Comparison of ENCODE assay signal across 8 cellular contexts in genomic region chr6:7673063-7673536, GRCh38. TPM values are rescaled to one million over a fixed set of nuclear protein-coding genes. Genes with fewer than 3 reads are reported as not detected.
DNase-seq lines count a peak whose midpoint lies in the region; ATAC-seq and TF ChIP-seq lines count a peak whose summit lies in the region.
"Had no signal": no experiment of that assay in that cellular context is flagged by ENCODE, and none has a peak within 500 bp of the region (broad histone marks: within the 10 kb centered on the region; RNA-seq: fewer than 3 reads in every experiment).

No MANE protein-coding gene starts in this region.

- DNase-seq in IMR-90: peak; percentile 5
- DNase-seq in MCF 10A (ENCODE audit: unreplicated experiment): peak; percentile 86
- peak; percentile 81 for DNase-seq in islet precursor cell
- DNase-seq in testis: peak; percentile 20
- no peak for DNase-seq in SKM-1 treated with dmso at 0.1 percent for 144 hours (lab: John Stamatoyannopoulos, UW; ENCODE audit: unreplicated experiment)

- H2AK5ac ChIP-seq in IMR-90 (ENCODE audit: low read depth, low read length): no peak overlapping the region

- H3K27ac ChIP-seq in IMR-90 (ENCODE audit: insufficient read depth, low read length): no peak overlapping the region
- H3K27ac ChIP-seq in testis: no peak overlapping the region

- no peak overlapping the region for H3K18ac ChIP-seq in IMR-90 (ENCODE audit: low read depth, low read length)

- ATAC-seq in IMR-90 (ENCODE audit: low read depth) (peak; percentile 73), HG02938 (IDR thresholded peaks at IDR 0.05; ENCODE audit: unreplicated experiment) (no peak), GM21825 (IDR thresholded peaks at IDR 0.05; ENCODE audit: unreplicated experiment) (no peak)

- H2BK15ac ChIP-seq in IMR-90 (ENCODE audit: low read depth, low read length): no peak overlapping the region

- BruUV-seq in IMR-90 (replicated peaks; lab: Mats Ljungman, UMichigan) (no TSS peak), MCF 10A (replicated peaks; lab: Mats Ljungman, UMichigan) (no TSS peak)

- intact Hi-C loops in IMR-90 (cut with micrococcal nuclease): no loop called here
- intact Hi-C loops in MCF 10A (cut with micrococcal nuclease): no loop called here
- intact Hi-C loops in testis (cut with DNase I; ENCODE audit: low total_unique reads): no loop called here

- H3K9me3 Mint-ChIP-seq in MCF 10A (ENCODE audit: unreplicated experiment): no peaks in the 10 kb centered on the region
- H3K9me3 Mint-ChIP-seq: T-helper 1 cell treated with Interleukin-12 subunit alpha and Interleukin-12 subunit beta and Interleukin-4 antibody, amounts not matched to agents 30 μg/mL and 1 μg/mL, for 36 hours had no signal

- H3K9me1 ChIP-seq in IMR-90 (ENCODE audit: insufficient read depth, low read length): peaks cover 3% of the 10 kb centered on the region; the same call in 1 of the 2 replicates

- POLR2A ChIA-PET in IMR-90 (lab: Charles Lee; ENCODE audit: unreplicated experiment) (no interaction called here), MCF 10A (lab: Yijun Ruan, JAX) (interaction anchor here (0.6 to 1.9 kb wide), 9 partner anchors 11 to 55 kb away, joined by 3 to 6 read pairs (median 5); partner anchors contain the start of gene BMP6)

- no peak overlapping the region for H3K23ac ChIP-seq in IMR-90 (ENCODE audit: low read depth, low read length)

- H3K27me3 ChIP-seq in IMR-90 (ENCODE audit: control insufficient read depth, insufficient read depth, low read length): peaks cover 2% of the 10 kb centered on the region; the same call in 1 of the 2 replicates
- no peaks in the 10 kb centered on the region for H3K27me3 ChIP-seq in testis

- no peak for TF ChIP-seq RAD21 in IMR-90 (IDR thresholded peaks at IDR 0.05; ENCODE audit: low read length)

- H2AK9ac ChIP-seq in IMR-90 (replicated peaks; ENCODE audit: low read depth, low read length, poor library complexity): no peak overlapping the region

- H2BK5ac ChIP-seq in IMR-90 (ENCODE audit: low read depth, low read length, poor library complexity, severe bottlenecking): no peak overlapping the region

- H4K20me1 ChIP-seq in IMR-90 (ENCODE audit: insufficient read depth, low read length): no peaks in the 10 kb centered on the region

- no peak overlapping the region for H3K56ac ChIP-seq in IMR-90 (ENCODE audit: extremely low read depth, insufficient read depth, low read length)

- H3K27ac Mint-ChIP-seq in MCF 10A (ENCODE audit: low read depth, unreplicated experiment): peak overlapping the region; percentile 52
- H3K27ac Mint-ChIP-seq: T-helper 1 cell treated with Interleukin-12 subunit alpha and Interleukin-12 subunit beta and Interleukin-4 antibody, amounts not matched to agents 30 μg/mL and 1 μg/mL, for 36 hours had no signal

- peak overlapping the region; percentile 72 for H2AFZ ChIP-seq in IMR-90 (replicated peaks; ENCODE audit: low read length, poor library complexity)

- no peak overlapping the region for H4K8ac ChIP-seq in IMR-90 (ENCODE audit: low read depth in 2 of 2, low read length in 2 of 2)

- no peak overlapping the region for H3K9ac ChIP-seq in IMR-90 (ENCODE audit: low read depth, low read length)

- H3K4me3 ChIP-seq in IMR-90 (ENCODE audit: insufficient read depth, low read depth, low read length) (no peak overlapping the region), testis (peak overlapping the region in 1 of 2 donors; percentile 23)

- peaks cover 22% of the 10 kb centered on the region for H3K4me1 Mint-ChIP-seq in MCF 10A (ENCODE audit: insufficient read depth, unreplicated experiment)

- peak overlapping the region; percentile 24; the same call in 1 of the 2 replicates for H3K4ac ChIP-seq in IMR-90 (ENCODE audit: low read depth, low read length)

- in situ Hi-C loops in IMR-90 (cut with MboI; ENCODE audit: low sequenced_read_pairs): no loop called here

- no peak overlapping the region for H3K4me2 ChIP-seq in IMR-90 (ENCODE audit: low read depth, low read length)

- CTCF ChIA-PET in IMR-90 (lab: Yijun Ruan, JAX): interaction anchor here (1.0 to 1.3 kb wide), 2 partner anchors 45 to 386 kb away, joined by 3 read pairs; no protein-coding TSS in a partner anchor
- CTCF ChIA-PET in MCF 10A (lab: Yijun Ruan, JAX): interaction anchor here (0.6 to 1.8 kb wide), 9 partner anchors 14 to 338 kb away, joined by 3 to 6 read pairs (median 3); no protein-coding TSS in a partner anchor

- dilution Hi-C loops in IMR-90 (cut with HindIII; ENCODE audit: low sequenced_read_pairs, unreplicated experiment): no loop called here

- TF ChIP-seq CTCF in IMR-90 (conservative IDR thresholded peaks at IDR 0.05; ENCODE audit: low read depth, low read length) (no peak), MCF 10A (IDR thresholded peaks at IDR 0.05; ENCODE audit: unreplicated experiment) (peak; percentile 8), testis (IDR thresholded peaks at IDR 0.05) (no peak)

- peak overlapping the region; percentile 41 for H3K4me3 Mint-ChIP-seq in MCF 10A (ENCODE audit: unreplicated experiment)
- H3K4me3 Mint-ChIP-seq: T-helper 1 cell treated with Interleukin-12 subunit alpha and Interleukin-12 subunit beta and Interleukin-4 antibody, amounts not matched to agents 30 μg/mL and 1 μg/mL, for 36 hours had no signal

- H3K36me3 Mint-ChIP-seq in MCF 10A (ENCODE audit: insufficient read depth, unreplicated experiment): no peaks in the 10 kb centered on the region

- H4K5ac ChIP-seq in IMR-90 (ENCODE audit: low read depth, low read length): no peak overlapping the region

- H3K4me1 ChIP-seq in IMR-90 (ENCODE audit: control insufficient read depth, insufficient read depth, low read length) (peaks cover 5% of the 10 kb centered on the region), testis (peaks cover 4% of the 10 kb centered on the region)

- H4K91ac ChIP-seq in IMR-90 (ENCODE audit: insufficient read depth, low read depth, low read length): no peak overlapping the region

- no peak overlapping the region for H2BK20ac ChIP-seq in IMR-90 (ENCODE audit: low read depth, low read length)

- H3K79me1 ChIP-seq in IMR-90 (ENCODE audit: low read depth in 1 of 2, low read length in 2 of 2): no peaks in the 10 kb centered on the region

- no peaks in the 10 kb centered on the region for H3K27me3 Mint-ChIP-seq in MCF 10A (ENCODE audit: insufficient read depth, unreplicated experiment)

- TF ChIP-seq POLR2A in IMR-90 (IDR thresholded peaks at IDR 0.05; ENCODE audit: low read depth, low read length): no peak
- TF ChIP-seq POLR2A in testis (IDR thresholded peaks at IDR 0.05): no peak

- WGBS in IMR-90 (ENCODE audit: extremely low coverage in 2 of 2, insufficient read length in 1 of 2), 2 experiments: 11% methylated on average over 4 of the region's 16 CpGs; no CpG with 5 or more reads in 1 of the 2 experiments
- WGBS in testis, 2 donors: 11 to 17% methylated on average over 13 to 16 of the region's 16 CpGs

- no peak overlapping the region for H3K14ac ChIP-seq in IMR-90 (replicated peaks; ENCODE audit: low read depth, low read length)

- H3K9me3 ChIP-seq in IMR-90 (ENCODE audit: control insufficient read depth, insufficient read depth, low read length): no peaks in the 10 kb centered on the region
- no peaks in the 10 kb centered on the region for H3K9me3 ChIP-seq in testis

- H2BK120ac ChIP-seq in IMR-90 (ENCODE audit: low read depth, low read length): no peak overlapping the region

- H3K36me3 ChIP-seq in IMR-90 (ENCODE audit: control insufficient read depth, insufficient read depth, low read length): no peaks in the 10 kb centered on the region
- no peaks in the 10 kb centered on the region for H3K36me3 ChIP-seq in testis (ENCODE audit: low read depth, missing control alignments)

TF ChIP-seq in IMR-90, 13 proteins besides CTCF, POLR2A, EP300 and RAD21:
- TF ChIP-seq NFE2L2 (IDR thresholded peaks at IDR 0.05; ENCODE audit: low read depth, low read length) (no peak), BHLHE40 (IDR thresholded peaks at IDR 0.05; ENCODE audit: low read depth, low read length) (no peak), MAZ (IDR thresholded peaks at IDR 0.05; ENCODE audit: borderline replicate concordance, low read depth, low read length) (no peak), CEBPB (IDR thresholded peaks at IDR 0.05; ENCODE audit: low read depth, low read length) (no peak), FOS (IDR thresholded peaks at IDR 0.05; ENCODE audit: low read depth, low read length) (no peak), USF2 (IDR thresholded peaks at IDR 0.05; ENCODE audit: low read depth, low read length) (no peak), ELK1 (IDR thresholded peaks at IDR 0.05; ENCODE audit: borderline replicate concordance, low read depth, low read length) (no peak), MXI1 (IDR thresholded peaks at IDR 0.05; ENCODE audit: borderline replicate concordance, low read depth, low read length) (no peak), RFX5 (IDR thresholded peaks at IDR 0.05; ENCODE audit: low read depth, low read length) (no peak), CHD1 (IDR thresholded peaks at IDR 0.05; ENCODE audit: low read depth, low read length) (no peak), SMC3 (IDR thresholded peaks at IDR 0.05; ENCODE audit: low read depth, low read length) (no peak), RCOR1 (IDR thresholded peaks at IDR 0.05; ENCODE audit: insufficient replicate concordance, low read length) (no peak), MAFK (IDR thresholded peaks at IDR 0.05; ENCODE audit: low read depth, low read length) (no peak)

RNA-seq across cellular contexts. Expression of gene BMP6, which starts 52.8 kb away (rescaled TPM):
- 0.18 and 0.28 TPM in 2 replicates for total RNA-seq in IMR-90 (2012; rRNA removed)
- polyA plus RNA-seq in IMR-90 (2012; rRNA removed): 0.19 TPM in 2 replicates
- 0.14 and 0.20 TPM in 2 replicates for polyA plus RNA-seq in IMR-90 (2012; cell fraction: cytosol; rRNA removed)
- 0.07 and 0.17 TPM in 2 replicates for polyA plus RNA-seq in IMR-90 (2012; cell fraction: nucleus; rRNA removed; ENCODE audit: low replicate concordance)
- total RNA-seq in MCF 10A (2022): 0.12 and 0.56 TPM in 2 replicates
- 10 to 100 TPM; 11.4 to 13.6 TPM for total RNA-seq in testis
- polyA plus RNA-seq in testis (ENCODE audit: insufficient read depth, low read depth, low replicate concordance): 6.2 TPM
